In genomic region chr12:30696103-30696408, GRCh38 we compare ENCODE assay signal across 8 cellular contexts. TPM values are rescaled to one million over a fixed set of nuclear protein-coding genes. Genes with fewer than 3 reads are reported as not detected.
A peak's percentile ranks its signal among the peaks of the same experiment; 100 is the strongest.
DNase-seq lines count a peak whose midpoint lies in the region; ATAC-seq and TF ChIP-seq lines count a peak whose summit lies in the region.

No MANE protein-coding gene starts in this region.

- peak overlapping the region; percentile 99 for H2AFZ ChIP-seq in mammary epithelial cell (ENCODE audit: low read depth, low read length)

- H3K27me3 Mint-ChIP-seq in naive thymus-derived CD8-positive, alpha-beta T cell, result peaks cover 0 to 4% (median 0%) of the 10 kb centered on the region in 5 donors

- H3K79me2 ChIP-seq in mammary epithelial cell (ENCODE audit: insufficient read depth, low read length), result peaks cover 41% of the 10 kb centered on the region

- H3K4me1 ChIP-seq in right atrium auricular region (peaks cover 0 to 41% of the 10 kb centered on the region in 2 donors), mammary epithelial cell (ENCODE audit: insufficient read depth, low read length) (peaks cover 24% of the 10 kb centered on the region)

- H3K9ac ChIP-seq in mammary epithelial cell (ENCODE audit: insufficient read depth, low read length), result peak overlapping the region; percentile 58

- in situ Hi-C loops in mammary epithelial cell (cut with MboI; ENCODE audit: low sequenced_read_pairs in 2 of 2), result no loop called here

- CTCF ChIA-PET in mammary epithelial cell (lab: Charles Lee; ENCODE audit: low non-redundant PET), result interaction anchor here (0.6 kb wide), 1 partner anchor 1213 kb away, joined by 4 read pairs; no protein-coding TSS in a partner anchor

- H3K27me3 ChIP-seq in right atrium auricular region, result no peaks in the 10 kb centered on the region
- no peaks in the 10 kb centered on the region for H3K27me3 ChIP-seq in mammary epithelial cell (ENCODE audit: insufficient read depth, low read length)

- dilution Hi-C loops in mammary epithelial cell (cut with HindIII; ENCODE audit: low sequenced_read_pairs), result no loop called here

- H3K36me3 Mint-ChIP-seq in naive thymus-derived CD8-positive, alpha-beta T cell, result no peaks in the 10 kb centered on the region

- intact Hi-C loops in left ventricle myocardium superior (cut with micrococcal nuclease) (no loop called here), mammary epithelial cell (cut with micrococcal nuclease) (no loop called here)

- POLR2A ChIA-PET in naive thymus-derived CD8-positive, alpha-beta T cell (lab: Charles Lee), result interaction anchor here (0.8 to 2.4 kb wide), 5 partner anchors 11 to 1315 kb away, joined by 3 to 26 read pairs (median 5); partner anchors contain the start of genes CAPRIN2 and ERGIC2

- H3K9me3 Mint-ChIP-seq in naive thymus-derived CD8-positive, alpha-beta T cell, result no peaks in the 10 kb centered on the region

- 4% methylated on average over 5 of the region's 6 CpGs for WGBS in mammary epithelial cell (ENCODE audit: low coverage, missing lambda C conversion rate)

- H3K4me2 ChIP-seq in mammary epithelial cell (ENCODE audit: insufficient read depth, low read depth, low read length), result peak overlapping the region; percentile 89

- no peaks in the 10 kb centered on the region for H3K36me3 ChIP-seq in right atrium auricular region
- H3K36me3 ChIP-seq in mammary epithelial cell (ENCODE audit: insufficient read depth, low read length), result no peaks in the 10 kb centered on the region

- H3K27ac Mint-ChIP-seq in naive thymus-derived CD8-positive, alpha-beta T cell, result peak overlapping the region; percentile 94 to 99 (median 96)

- H3K27ac ChIP-seq in right atrium auricular region, result peak overlapping the region; percentile 53 to 85
- H3K27ac ChIP-seq in mammary epithelial cell (ENCODE audit: insufficient read depth, low read depth, low read length), result peak overlapping the region; percentile 55

- H3K9me3 ChIP-seq in right atrium auricular region (no peaks in the 10 kb centered on the region), mammary epithelial cell (replicated peaks; ENCODE audit: insufficient read depth, low read length) (no peaks in the 10 kb centered on the region)

- H4K20me1 ChIP-seq in mammary epithelial cell (ENCODE audit: insufficient read depth, low read length), result no peaks in the 10 kb centered on the region

- H3K4me3 Mint-ChIP-seq in naive thymus-derived CD8-positive, alpha-beta T cell, result peak overlapping the region; percentile 92 to 100 (median 98)

- DNase-seq in right atrium auricular region (ENCODE audit: low spot score) (no peak), left ventricle myocardium superior (no peak), mammary epithelial cell (no peak), A172 (ENCODE audit: low spot score) (no peak), DMS 273 (lab: John Stamatoyannopoulos, UW; ENCODE audit: unreplicated experiment) (no peak)
- DNase-seq in naive thymus-derived CD8-positive, alpha-beta T cell, result no peak
- no peak for DNase-seq in stimulated activated CD4-positive, alpha-beta T cell treated with anti-CD3 and anti-CD28 coated beads, Interleukin-2, amount 100 ng/mL, for 48 hours

- H3K4me1 Mint-ChIP-seq in naive thymus-derived CD8-positive, alpha-beta T cell, result peaks cover 31 to 51% (median 46%) of the 10 kb centered on the region in 4 donors

- no peak for TF ChIP-seq CTCF in right atrium auricular region (IDR thresholded peaks at IDR 0.05)
- no peak for TF ChIP-seq CTCF in mammary epithelial cell (conservative IDR thresholded peaks at IDR 0.05 in 1 of 2, IDR thresholded peaks at IDR 0.05 in 1 of 2; ENCODE audit: extremely low read depth in 1 of 2, insufficient read depth in 1 of 2, low read depth in 1 of 2, low read length in 2 of 2)

- H3K4me3 ChIP-seq in right atrium auricular region (peak overlapping the region; percentile 66 to 97), mammary epithelial cell (replicated peaks in 1 of 3; ENCODE audit: insufficient read depth in 1 of 3, low read depth in 2 of 3, low read length in 3 of 3) (peak overlapping the region; percentile 68 to 99 (median 76))

- no peak for ATAC-seq in left ventricle myocardium superior
- ATAC-seq in HG03460 (IDR thresholded peaks at IDR 0.05; ENCODE audit: unreplicated experiment), result peak; percentile 42
- ATAC-seq in naive thymus-derived CD8-positive, alpha-beta T cell, result no peak

- BruUV-seq in mammary epithelial cell (replicated peaks; lab: Mats Ljungman, UMichigan), result no TSS peak

RNA-seq across cellular contexts. Expression of gene IPO8, which starts 0.4 kb away (rescaled TPM):
- total RNA-seq in right atrium auricular region (10 to 100 TPM; 18.0 to 23.3 TPM), left ventricle myocardium superior (27.3 TPM), mammary epithelial cell (10 to 100 TPM; 21.5 to 40.7 TPM)
- polyA plus RNA-seq in mammary epithelial cell, result 6.3 TPM
- polyA minus RNA-seq in mammary epithelial cell, result 71.3 TPM
- 10 to 100 TPM; 63.0 to 63.2 TPM for total RNA-seq in naive thymus-derived CD8-positive, alpha-beta T cell
- polyA plus RNA-seq in naive thymus-derived CD8-positive, alpha-beta T cell, result 10 to 100 TPM; 17.8 to 19.5 (median 17.8) TPM
- 27.4 and 27.6 TPM in 2 replicates for total RNA-seq in A172 (2014; rRNA removed; shearing (Covaris generic))

RNA-seq across cellular contexts. Expression of gene CAPRIN2, which starts 58.7 kb away (rescaled TPM):
- total RNA-seq in right atrium auricular region (10 to 100 TPM; 20.9 to 34.3 TPM), left ventricle myocardium superior (30.2 TPM), mammary epithelial cell (10 to 100 TPM; 17.2 to 38.0 TPM)
- 10.7 TPM for polyA plus RNA-seq in mammary epithelial cell
- polyA minus RNA-seq in mammary epithelial cell, result 1.7 TPM
- 10 to 100 TPM; 49.4 to 51.3 TPM for total RNA-seq in naive thymus-derived CD8-positive, alpha-beta T cell
- polyA plus RNA-seq in naive thymus-derived CD8-positive, alpha-beta T cell, result 1 to 10 TPM; 4.8 to 9.4 (median 6.7) TPM
- total RNA-seq in A172 (2014; rRNA removed; shearing (Covaris generic)), result 21.9 and 29.3 TPM in 2 replicates
